In the genomic region with DNA sequence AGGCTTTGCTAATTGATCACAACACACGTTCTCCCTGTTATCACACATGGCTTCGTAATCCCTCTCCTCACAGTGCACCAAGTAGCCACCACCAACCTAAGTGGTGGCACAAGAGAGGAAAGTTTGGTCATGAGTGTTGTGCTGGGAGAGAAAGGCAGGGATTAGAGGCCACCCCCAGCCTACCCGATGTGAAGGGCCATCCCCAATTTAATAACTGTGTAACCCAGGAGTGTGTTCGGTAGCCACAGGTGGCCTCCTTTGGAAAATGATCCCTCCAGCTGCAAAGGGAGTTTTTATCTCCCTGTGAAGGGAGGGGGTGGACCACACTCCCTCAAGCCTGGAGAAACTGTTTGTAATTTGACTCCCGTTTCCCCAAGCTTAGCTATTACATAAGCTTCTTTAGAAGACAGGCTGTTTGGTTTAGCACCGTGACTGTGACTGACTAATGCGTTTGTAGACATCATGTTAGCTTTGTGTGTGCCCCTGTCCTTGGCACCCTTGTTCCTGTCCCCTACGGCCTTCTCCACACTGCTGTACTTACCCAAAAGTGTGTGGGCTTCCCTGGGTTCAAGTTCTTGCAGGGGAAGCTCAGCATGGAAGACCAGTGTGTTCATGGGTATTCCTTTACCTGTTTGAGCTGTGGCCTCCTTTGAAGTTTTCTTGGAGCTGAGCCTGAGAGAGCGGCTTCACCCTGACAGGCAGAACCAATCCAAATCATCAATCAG, we compare ENCODE assay signal across 1 cellular context.
TF ChIP-seq lines count a peak whose summit lies in the region.

No MANE protein-coding gene starts in this region.

TF ChIP-seq in HepG2, 621 proteins besides CTCF, POLR2A, EP300 and RAD21 (continued from another document and continues in another):
- TF ChIP-seq, protein P1, sequence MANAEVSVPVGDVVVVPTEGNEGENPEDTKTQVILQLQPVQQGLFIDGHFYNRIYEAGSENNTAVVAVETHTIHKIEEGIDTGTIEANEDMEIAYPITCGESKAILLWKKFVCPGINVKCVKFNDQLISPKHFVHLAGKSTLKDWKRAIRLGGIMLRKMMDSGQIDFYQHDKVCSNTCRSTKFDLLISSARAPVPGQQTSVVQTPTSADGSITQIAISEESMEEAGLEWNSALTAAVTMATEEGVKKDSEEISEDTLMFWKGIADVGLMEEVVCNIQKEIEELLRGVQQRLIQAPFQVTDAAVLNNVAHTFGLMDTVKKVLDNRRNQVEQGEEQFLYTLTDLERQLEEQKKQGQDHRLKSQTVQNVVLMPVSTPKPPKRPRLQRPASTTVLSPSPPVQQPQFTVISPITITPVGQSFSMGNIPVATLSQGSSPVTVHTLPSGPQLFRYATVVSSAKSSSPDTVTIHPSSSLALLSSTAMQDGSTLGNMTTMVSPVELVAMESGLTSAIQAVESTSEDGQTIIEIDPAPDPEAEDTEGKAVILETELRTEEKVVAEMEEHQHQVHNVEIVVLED (CRISPR knock-in tag; IDR thresholded peaks at IDR 0.05; ENCODE audit: borderline replicate concordance), result peak; percentile 48; the same call in 1 of the 2 replicates
- TF ChIP-seq STAG1 (CRISPR knock-in tag; IDR thresholded peaks at IDR 0.05) (no peak), ZNF572 (CRISPR knock-in tag; IDR thresholded peaks at IDR 0.05) (no peak; the same call in 1 of the 2 replicates), ERF (CRISPR knock-in tag; IDR thresholded peaks at IDR 0.05) (peak; percentile 88), ZNF598 (CRISPR knock-in tag; IDR thresholded peaks at IDR 0.05; ENCODE audit: borderline replicate concordance) (0 out of 2 replicates have a peak, but pooled peaks have one; percentile 68), TEAD2 (CRISPR knock-in tag; IDR thresholded peaks at IDR 0.05) (no peak), TBL1XR1 (IDR thresholded peaks at IDR 0.05; ENCODE audit: borderline replicate concordance, low read length, partially characterized antibody) (no peak), DR1 (CRISPR knock-in tag; IDR thresholded peaks at IDR 0.05) (no peak), PCBP1 (IDR thresholded peaks at IDR 0.05; ENCODE audit: borderline replicate concordance, low read depth, low read length) (no peak), ZNF282 (IDR thresholded peaks at IDR 0.05; ENCODE audit: partially characterized antibody) (no peak), TAF15 (IDR thresholded peaks at IDR 0.05; ENCODE audit: low read depth, low read length, poor library complexity, severe bottlenecking) (no peak), ZNF484 (CRISPR knock-in tag; IDR thresholded peaks at IDR 0.05; ENCODE audit: borderline replicate concordance, low read depth) (no peak), ZNF746 (CRISPR knock-in tag; IDR thresholded peaks at IDR 0.05) (no peak), SPEN (CRISPR knock-in tag; IDR thresholded peaks at IDR 0.05; ENCODE audit: low read depth) (peak; percentile 66; the same call in 1 of the 2 replicates), ZNF773 (CRISPR knock-in tag; IDR thresholded peaks at IDR 0.05; ENCODE audit: borderline replicate concordance) (no peak), BHLHE40 (IDR thresholded peaks at IDR 0.05; ENCODE audit: low read length) (peak; percentile 11; the same call in 1 of the 2 replicates), ATF7-NPFF (CRISPR knock-in tag; IDR thresholded peaks at IDR 0.05; ENCODE audit: low read depth) (0 out of 2 replicates have a peak, but pooled peaks have one; percentile 32), ZNF496 (CRISPR knock-in tag; IDR thresholded peaks at IDR 0.05; ENCODE audit: insufficient replicate concordance) (no peak), ELF3 (CRISPR knock-in tag; IDR thresholded peaks at IDR 0.05) (peak; percentile 88), FOXC1 (CRISPR knock-in tag; IDR thresholded peaks at IDR 0.05; ENCODE audit: borderline replicate concordance) (peak; percentile 57; the same call in 1 of the 2 replicates), SNRNP70 (IDR thresholded peaks at IDR 0.05; ENCODE audit: low read depth, low read length) (no peak), RFX3 (CRISPR knock-in tag; IDR thresholded peaks at IDR 0.05) (no peak), ARNT2 (CRISPR knock-in tag; IDR thresholded peaks at IDR 0.05; ENCODE audit: low read depth) (peak; percentile 57; the same call in 1 of the 2 replicates), RXRB (CRISPR knock-in tag; IDR thresholded peaks at IDR 0.05; ENCODE audit: borderline replicate concordance) (peak; percentile 88), KLF13 (CRISPR knock-in tag; IDR thresholded peaks at IDR 0.05) (no peak), ZNF883 (CRISPR knock-in tag; IDR thresholded peaks at IDR 0.05; ENCODE audit: not compliant biosample characterization) (peak; percentile 41), ZNF3 (CRISPR knock-in tag; IDR thresholded peaks at IDR 0.05) (peak; percentile 88), ZNF761 (CRISPR knock-in tag; conservative IDR thresholded peaks at IDR 0.05) (0 out of 2 replicates have a peak, but pooled peaks have one; percentile 36), JUND (CRISPR knock-in tag; IDR thresholded peaks at IDR 0.05) (0 out of 2 replicates have a peak, but pooled peaks have one; percentile 32)
- TF ChIP-seq, protein P2, sequence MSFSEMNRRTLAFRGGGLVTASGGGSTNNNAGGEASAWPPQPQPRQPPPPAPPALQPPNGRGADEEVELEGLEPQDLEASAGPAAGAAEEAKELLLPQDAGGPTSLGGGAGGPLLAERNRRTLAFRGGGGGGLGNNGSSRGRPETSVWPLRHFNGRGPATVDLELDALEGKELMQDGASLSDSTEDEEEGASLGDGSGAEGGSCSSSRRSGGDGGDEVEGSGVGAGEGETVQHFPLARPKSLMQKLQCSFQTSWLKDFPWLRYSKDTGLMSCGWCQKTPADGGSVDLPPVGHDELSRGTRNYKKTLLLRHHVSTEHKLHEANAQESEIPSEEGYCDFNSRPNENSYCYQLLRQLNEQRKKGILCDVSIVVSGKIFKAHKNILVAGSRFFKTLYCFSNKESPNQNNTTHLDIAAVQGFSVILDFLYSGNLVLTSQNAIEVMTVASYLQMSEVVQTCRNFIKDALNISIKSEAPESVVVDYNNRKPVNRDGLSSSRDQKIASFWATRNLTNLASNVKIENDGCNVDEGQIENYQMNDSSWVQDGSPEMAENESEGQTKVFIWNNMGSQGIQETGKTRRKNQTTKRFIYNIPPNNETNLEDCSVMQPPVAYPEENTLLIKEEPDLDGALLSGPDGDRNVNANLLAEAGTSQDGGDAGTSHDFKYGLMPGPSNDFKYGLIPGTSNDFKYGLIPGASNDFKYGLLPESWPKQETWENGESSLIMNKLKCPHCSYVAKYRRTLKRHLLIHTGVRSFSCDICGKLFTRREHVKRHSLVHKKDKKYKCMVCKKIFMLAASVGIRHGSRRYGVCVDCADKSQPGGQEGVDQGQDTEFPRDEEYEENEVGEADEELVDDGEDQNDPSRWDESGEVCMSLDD (CRISPR knock-in tag; IDR thresholded peaks at IDR 0.05; ENCODE audit: borderline replicate concordance), result peak; percentile 79; the same call in 1 of the 2 replicates
- TF ChIP-seq, protein P3, sequence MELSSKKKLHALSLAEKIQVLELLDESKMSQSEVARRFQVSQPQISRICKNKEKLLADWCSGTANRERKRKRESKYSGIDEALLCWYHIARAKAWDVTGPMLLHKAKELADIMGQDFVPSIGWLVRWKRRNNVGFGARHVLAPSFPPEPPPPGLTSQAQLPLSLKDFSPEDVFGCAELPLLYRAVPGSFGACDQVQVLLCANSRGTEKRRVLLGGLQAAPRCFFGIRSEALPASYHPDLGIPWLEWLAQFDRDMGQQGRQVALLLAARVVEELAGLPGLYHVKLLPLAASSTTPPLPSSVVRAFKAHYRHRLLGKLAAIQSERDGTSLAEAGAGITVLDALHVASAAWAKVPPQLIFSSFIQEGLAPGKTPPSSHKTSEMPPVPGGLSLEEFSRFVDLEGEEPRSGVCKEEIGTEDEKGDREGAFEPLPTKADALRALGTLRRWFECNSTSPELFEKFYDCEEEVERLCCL (CRISPR knock-in tag; IDR thresholded peaks at IDR 0.05; ENCODE audit: borderline replicate concordance), result no peak
- TF ChIP-seq, protein P4, sequence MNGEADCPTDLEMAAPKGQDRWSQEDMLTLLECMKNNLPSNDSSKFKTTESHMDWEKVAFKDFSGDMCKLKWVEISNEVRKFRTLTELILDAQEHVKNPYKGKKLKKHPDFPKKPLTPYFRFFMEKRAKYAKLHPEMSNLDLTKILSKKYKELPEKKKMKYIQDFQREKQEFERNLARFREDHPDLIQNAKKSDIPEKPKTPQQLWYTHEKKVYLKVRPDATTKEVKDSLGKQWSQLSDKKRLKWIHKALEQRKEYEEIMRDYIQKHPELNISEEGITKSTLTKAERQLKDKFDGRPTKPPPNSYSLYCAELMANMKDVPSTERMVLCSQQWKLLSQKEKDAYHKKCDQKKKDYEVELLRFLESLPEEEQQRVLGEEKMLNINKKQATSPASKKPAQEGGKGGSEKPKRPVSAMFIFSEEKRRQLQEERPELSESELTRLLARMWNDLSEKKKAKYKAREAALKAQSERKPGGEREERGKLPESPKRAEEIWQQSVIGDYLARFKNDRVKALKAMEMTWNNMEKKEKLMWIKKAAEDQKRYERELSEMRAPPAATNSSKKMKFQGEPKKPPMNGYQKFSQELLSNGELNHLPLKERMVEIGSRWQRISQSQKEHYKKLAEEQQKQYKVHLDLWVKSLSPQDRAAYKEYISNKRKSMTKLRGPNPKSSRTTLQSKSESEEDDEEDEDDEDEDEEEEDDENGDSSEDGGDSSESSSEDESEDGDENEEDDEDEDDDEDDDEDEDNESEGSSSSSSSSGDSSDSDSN (CRISPR knock-in tag; IDR thresholded peaks at IDR 0.05), result no peak
- TF ChIP-seq, protein P5, sequence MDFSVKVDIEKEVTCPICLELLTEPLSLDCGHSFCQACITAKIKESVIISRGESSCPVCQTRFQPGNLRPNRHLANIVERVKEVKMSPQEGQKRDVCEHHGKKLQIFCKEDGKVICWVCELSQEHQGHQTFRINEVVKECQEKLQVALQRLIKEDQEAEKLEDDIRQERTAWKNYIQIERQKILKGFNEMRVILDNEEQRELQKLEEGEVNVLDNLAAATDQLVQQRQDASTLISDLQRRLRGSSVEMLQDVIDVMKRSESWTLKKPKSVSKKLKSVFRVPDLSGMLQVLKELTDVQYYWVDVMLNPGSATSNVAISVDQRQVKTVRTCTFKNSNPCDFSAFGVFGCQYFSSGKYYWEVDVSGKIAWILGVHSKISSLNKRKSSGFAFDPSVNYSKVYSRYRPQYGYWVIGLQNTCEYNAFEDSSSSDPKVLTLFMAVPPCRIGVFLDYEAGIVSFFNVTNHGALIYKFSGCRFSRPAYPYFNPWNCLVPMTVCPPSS (IDR thresholded peaks at IDR 0.05), result no peak
- TF ChIP-seq, protein P6, sequence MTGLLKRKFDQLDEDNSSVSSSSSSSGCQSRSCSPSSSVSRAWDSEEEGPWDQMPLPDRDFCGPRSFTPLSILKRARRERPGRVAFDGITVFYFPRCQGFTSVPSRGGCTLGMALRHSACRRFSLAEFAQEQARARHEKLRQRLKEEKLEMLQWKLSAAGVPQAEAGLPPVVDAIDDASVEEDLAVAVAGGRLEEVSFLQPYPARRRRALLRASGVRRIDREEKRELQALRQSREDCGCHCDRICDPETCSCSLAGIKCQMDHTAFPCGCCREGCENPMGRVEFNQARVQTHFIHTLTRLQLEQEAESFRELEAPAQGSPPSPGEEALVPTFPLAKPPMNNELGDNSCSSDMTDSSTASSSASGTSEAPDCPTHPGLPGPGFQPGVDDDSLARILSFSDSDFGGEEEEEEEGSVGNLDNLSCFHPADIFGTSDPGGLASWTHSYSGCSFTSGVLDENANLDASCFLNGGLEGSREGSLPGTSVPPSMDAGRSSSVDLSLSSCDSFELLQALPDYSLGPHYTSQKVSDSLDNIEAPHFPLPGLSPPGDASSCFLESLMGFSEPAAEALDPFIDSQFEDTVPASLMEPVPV (CRISPR knock-in tag; IDR thresholded peaks at IDR 0.05), result no peak
- TF ChIP-seq, protein P7, sequence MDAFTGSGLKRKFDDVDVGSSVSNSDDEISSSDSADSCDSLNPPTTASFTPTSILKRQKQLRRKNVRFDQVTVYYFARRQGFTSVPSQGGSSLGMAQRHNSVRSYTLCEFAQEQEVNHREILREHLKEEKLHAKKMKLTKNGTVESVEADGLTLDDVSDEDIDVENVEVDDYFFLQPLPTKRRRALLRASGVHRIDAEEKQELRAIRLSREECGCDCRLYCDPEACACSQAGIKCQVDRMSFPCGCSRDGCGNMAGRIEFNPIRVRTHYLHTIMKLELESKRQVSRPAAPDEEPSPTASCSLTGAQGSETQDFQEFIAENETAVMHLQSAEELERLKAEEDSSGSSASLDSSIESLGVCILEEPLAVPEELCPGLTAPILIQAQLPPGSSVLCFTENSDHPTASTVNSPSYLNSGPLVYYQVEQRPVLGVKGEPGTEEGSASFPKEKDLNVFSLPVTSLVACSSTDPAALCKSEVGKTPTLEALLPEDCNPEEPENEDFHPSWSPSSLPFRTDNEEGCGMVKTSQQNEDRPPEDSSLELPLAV (CRISPR knock-in tag; conservative IDR thresholded peaks at IDR 0.05; ENCODE audit: low read depth), result no peak
- TF ChIP-seq, protein P8, sequence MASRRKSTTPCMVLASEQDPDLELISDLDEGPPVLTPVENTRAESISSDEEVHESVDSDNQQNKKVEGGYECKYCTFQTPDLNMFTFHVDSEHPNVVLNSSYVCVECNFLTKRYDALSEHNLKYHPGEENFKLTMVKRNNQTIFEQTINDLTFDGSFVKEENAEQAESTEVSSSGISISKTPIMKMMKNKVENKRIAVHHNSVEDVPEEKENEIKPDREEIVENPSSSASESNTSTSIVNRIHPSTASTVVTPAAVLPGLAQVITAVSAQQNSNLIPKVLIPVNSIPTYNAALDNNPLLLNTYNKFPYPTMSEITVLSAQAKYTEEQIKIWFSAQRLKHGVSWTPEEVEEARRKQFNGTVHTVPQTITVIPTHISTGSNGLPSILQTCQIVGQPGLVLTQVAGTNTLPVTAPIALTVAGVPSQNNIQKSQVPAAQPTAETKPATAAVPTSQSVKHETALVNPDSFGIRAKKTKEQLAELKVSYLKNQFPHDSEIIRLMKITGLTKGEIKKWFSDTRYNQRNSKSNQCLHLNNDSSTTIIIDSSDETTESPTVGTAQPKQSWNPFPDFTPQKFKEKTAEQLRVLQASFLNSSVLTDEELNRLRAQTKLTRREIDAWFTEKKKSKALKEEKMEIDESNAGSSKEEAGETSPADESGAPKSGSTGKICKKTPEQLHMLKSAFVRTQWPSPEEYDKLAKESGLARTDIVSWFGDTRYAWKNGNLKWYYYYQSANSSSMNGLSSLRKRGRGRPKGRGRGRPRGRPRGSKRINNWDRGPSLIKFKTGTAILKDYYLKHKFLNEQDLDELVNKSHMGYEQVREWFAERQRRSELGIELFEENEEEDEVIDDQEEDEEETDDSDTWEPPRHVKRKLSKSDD (CRISPR knock-in tag; IDR thresholded peaks at IDR 0.05; ENCODE audit: low read depth), result peak; percentile 34; the same call in 1 of the 2 replicates
- TF ChIP-seq, protein P9, sequence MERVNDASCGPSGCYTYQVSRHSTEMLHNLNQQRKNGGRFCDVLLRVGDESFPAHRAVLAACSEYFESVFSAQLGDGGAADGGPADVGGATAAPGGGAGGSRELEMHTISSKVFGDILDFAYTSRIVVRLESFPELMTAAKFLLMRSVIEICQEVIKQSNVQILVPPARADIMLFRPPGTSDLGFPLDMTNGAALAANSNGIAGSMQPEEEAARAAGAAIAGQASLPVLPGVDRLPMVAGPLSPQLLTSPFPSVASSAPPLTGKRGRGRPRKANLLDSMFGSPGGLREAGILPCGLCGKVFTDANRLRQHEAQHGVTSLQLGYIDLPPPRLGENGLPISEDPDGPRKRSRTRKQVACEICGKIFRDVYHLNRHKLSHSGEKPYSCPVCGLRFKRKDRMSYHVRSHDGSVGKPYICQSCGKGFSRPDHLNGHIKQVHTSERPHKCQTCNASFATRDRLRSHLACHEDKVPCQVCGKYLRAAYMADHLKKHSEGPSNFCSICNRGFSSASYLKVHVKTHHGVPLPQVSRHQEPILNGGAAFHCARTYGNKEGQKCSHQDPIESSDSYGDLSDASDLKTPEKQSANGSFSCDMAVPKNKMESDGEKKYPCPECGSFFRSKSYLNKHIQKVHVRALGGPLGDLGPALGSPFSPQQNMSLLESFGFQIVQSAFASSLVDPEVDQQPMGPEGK (CRISPR knock-in tag; IDR thresholded peaks at IDR 0.05), result peak; percentile 88
